Comparison of ENCODE assay signal across 16 cellular contexts in the genomic region with DNA sequence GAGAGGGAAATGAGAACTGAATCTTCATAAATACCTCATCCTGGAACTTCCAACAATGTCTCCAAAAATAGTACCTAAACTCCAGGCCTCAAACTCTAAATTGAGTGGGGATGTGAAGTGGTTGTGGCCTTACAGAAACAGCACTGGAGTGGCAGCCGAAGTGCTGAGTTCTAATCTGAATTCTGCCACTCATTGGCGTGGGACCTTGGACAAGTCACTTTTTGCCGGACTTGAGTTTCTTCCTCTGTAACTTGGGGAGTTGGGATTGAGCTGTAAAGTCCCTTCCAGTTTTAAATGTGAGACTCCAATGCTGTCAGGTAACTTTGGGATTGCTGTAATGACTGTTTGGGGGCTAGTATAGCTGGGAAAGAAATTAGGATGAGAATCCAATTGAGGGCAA. TPM values are rescaled to one million over a fixed set of nuclear protein-coding genes. Genes with fewer than 3 reads are reported as not detected.
DNase-seq lines count a peak whose midpoint lies in the region; ATAC-seq and TF ChIP-seq lines count a peak whose summit lies in the region.
"Had no signal": no experiment of that assay in that cellular context is flagged by ENCODE, and none has a peak within 500 bp of the region (broad histone marks: within the 10 kb centered on the region; RNA-seq: fewer than 3 reads in every experiment).

No MANE protein-coding gene starts in this region.

- H3K27me3 ChIP-seq in OCI-LY1 (ENCODE audit: insufficient read depth, low read length), result no peaks in the 10 kb centered on the region
- no peaks in the 10 kb centered on the region for H3K27me3 ChIP-seq in spleen (replicated peaks in 1 of 7)
- H3K27me3 ChIP-seq in SK-N-SH (ENCODE audit: insufficient read depth), result no peaks in the 10 kb centered on the region
- H3K27me3 ChIP-seq: heart left ventricle had no signal

- TF ChIP-seq CTCF in OCI-LY1 (IDR thresholded peaks at IDR 0.05; ENCODE audit: low read length) (no peak), spleen (IDR thresholded peaks at IDR 0.05 in 8 of 11, conservative IDR thresholded peaks at IDR 0.05 in 3 of 11) (no peak), SK-N-SH (IDR thresholded peaks at IDR 0.05) (no peak)

- intact Hi-C loops in dendritic cell treated with granulocyte-macrophage colony-stimulating factor and Interleukin-4, amounts not matched to agents 40 ng/mL and 50 ng/mL, for 4 days (cut with micrococcal nuclease), result loop anchor here (2.0 to 5.0 kb wide), 2 partner anchors 56 to 113 kb away; a partner anchor contains a TSS
- intact Hi-C loops in spleen (cut with DNase I; ENCODE audit: low total_unique reads), result loop anchor here (5.0 kb wide), 2 partner anchors 53 to 228 kb away; no protein-coding TSS in a partner anchor

- H3K4me3 ChIP-seq in OCI-LY1 (ENCODE audit: low read depth, low read length, poor library complexity, severe bottlenecking) (no peak overlapping the region), spleen (no peak overlapping the region), SK-N-SH (ENCODE audit: low read depth in 2 of 2, low read length in 1 of 2) (no peak overlapping the region)
- H3K4me3 ChIP-seq: heart left ventricle had no signal

- H3K4me1 ChIP-seq in OCI-LY1 (ENCODE audit: insufficient read depth, low read length, severe bottlenecking) (peaks cover 99% of the 10 kb centered on the region), spleen (peaks cover 44 to 89% (median 72%) of the 10 kb centered on the region in 6 donors), SK-N-SH (ENCODE audit: control insufficient read depth in 1 of 2, insufficient read depth in 2 of 2, low read depth in 1 of 2, low read length in 1 of 2) (peaks cover 12 to 29% of the 10 kb centered on the region in 2 experiments)

- H3K9me2 ChIP-seq in OCI-LY1 (ENCODE audit: low read depth, low read length) (no peaks in the 10 kb centered on the region), SK-N-SH (no peaks in the 10 kb centered on the region)

- peaks cover 20% of the 10 kb centered on the region for H3K36me3 Mint-ChIP-seq in T-helper 1 cell treated with Interleukin-12 subunit alpha and Interleukin-12 subunit beta and Interleukin-4 antibody, amounts not matched to agents 30 μg/mL and 1 μg/mL, for 36 hours (ENCODE audit: low read depth)
- no peaks in the 10 kb centered on the region for H3K36me3 Mint-ChIP-seq in dendritic cell treated with granulocyte-macrophage colony-stimulating factor and Interleukin-4, amounts not matched to agents 40 ng/mL and 50 ng/mL, for 4 days (ENCODE audit: low read depth)

- H3K36me3 ChIP-seq in OCI-LY1 (ENCODE audit: insufficient read depth, low read length) (no peaks in the 10 kb centered on the region; the same call in 1 of the 2 replicates), spleen (peaks cover 0 to 4% (median 0%) of the 10 kb centered on the region in 6 donors), SK-N-SH (replicated peaks in 1 of 2; ENCODE audit: control insufficient read depth in 1 of 2, insufficient read depth in 2 of 2, low read length in 1 of 2) (no peaks in the 10 kb centered on the region)

- H3K9me3 Mint-ChIP-seq in T-helper 1 cell treated with Interleukin-12 subunit alpha and Interleukin-12 subunit beta and Interleukin-4 antibody, amounts not matched to agents 30 μg/mL and 1 μg/mL, for 36 hours, result no peaks in the 10 kb centered on the region
- H3K9me3 Mint-ChIP-seq in dendritic cell treated with granulocyte-macrophage colony-stimulating factor and Interleukin-4, amounts not matched to agents 40 ng/mL and 50 ng/mL, for 4 days, result no peaks in the 10 kb centered on the region

- TF ChIP-seq POLR2A in spleen (IDR thresholded peaks at IDR 0.05), result no peak

- WGBS in spleen, 5 donors, result 86 to 96% (median 92%) methylated on average over 3 of the region's 3 CpGs
- 98% methylated on average over 3 of the region's 3 CpGs for WGBS in SK-N-SH (ENCODE audit: low lambda C conversion rate)

- no peak for TF ChIP-seq RAD21 in SK-N-SH (IDR thresholded peaks at IDR 0.05; ENCODE audit: low read length)

- no peaks in the 10 kb centered on the region for H3K9me3 ChIP-seq in OCI-LY1 (ENCODE audit: low read length)
- H3K9me3 ChIP-seq in spleen, result no peaks in the 10 kb centered on the region
- H3K9me3 ChIP-seq in SK-N-SH, result no peaks in the 10 kb centered on the region
- H3K9me3 ChIP-seq: heart left ventricle had no signal

- H3K27ac ChIP-seq in OCI-LY1 (ENCODE audit: low read depth, low read length, poor library complexity, severe bottlenecking) (peak overlapping the region; percentile 96), spleen (peak overlapping the region in 6 of 8 donors; percentile 55 to 88 (median 83)), SK-N-SH (ENCODE audit: low read depth in 2 of 2, low read length in 1 of 2) (no peak overlapping the region)

- H3F3A ChIP-seq in OCI-LY1 (ENCODE audit: insufficient read depth, low read length), result peaks cover 18% of the 10 kb centered on the region; the same call in 1 of the 2 replicates
- peaks cover 3% of the 10 kb centered on the region for H3F3A ChIP-seq in SK-N-SH (replicated peaks; ENCODE audit: insufficient read depth)

- H3K4me1 Mint-ChIP-seq in T-helper 1 cell treated with Interleukin-12 subunit alpha and Interleukin-12 subunit beta and Interleukin-4 antibody, amounts not matched to agents 30 μg/mL and 1 μg/mL, for 36 hours (ENCODE audit: low read depth), result peaks cover 67% of the 10 kb centered on the region
- H3K4me1 Mint-ChIP-seq in dendritic cell treated with granulocyte-macrophage colony-stimulating factor and Interleukin-4, amounts not matched to agents 40 ng/mL and 50 ng/mL, for 4 days (ENCODE audit: low read depth), result peaks cover 79% of the 10 kb centered on the region

- TF ChIP-seq EP300 in SK-N-SH (IDR thresholded peaks at IDR 0.05; ENCODE audit: borderline replicate concordance in 1 of 2, low read depth in 1 of 2, low read length in 1 of 2), result no peak

- H3K79me2 ChIP-seq in OCI-LY1 (ENCODE audit: insufficient read depth, low read length) (no peaks in the 10 kb centered on the region), SK-N-SH (ENCODE audit: insufficient read depth) (no peaks in the 10 kb centered on the region)

- peaks cover 4% of the 10 kb centered on the region for H3K27me3 Mint-ChIP-seq in T-helper 1 cell treated with Interleukin-12 subunit alpha and Interleukin-12 subunit beta and Interleukin-4 antibody, amounts not matched to agents 30 μg/mL and 1 μg/mL, for 36 hours (ENCODE audit: low read depth)
- no peaks in the 10 kb centered on the region for H3K27me3 Mint-ChIP-seq in dendritic cell treated with granulocyte-macrophage colony-stimulating factor and Interleukin-4, amounts not matched to agents 40 ng/mL and 50 ng/mL, for 4 days

- H3K4me3 Mint-ChIP-seq in T-helper 1 cell treated with Interleukin-12 subunit alpha and Interleukin-12 subunit beta and Interleukin-4 antibody, amounts not matched to agents 30 μg/mL and 1 μg/mL, for 36 hours, result no peak overlapping the region
- H3K4me3 Mint-ChIP-seq in dendritic cell treated with granulocyte-macrophage colony-stimulating factor and Interleukin-4, amounts not matched to agents 40 ng/mL and 50 ng/mL, for 4 days, result no peak overlapping the region

- H3K9ac ChIP-seq in OCI-LY1 (ENCODE audit: low read length), result peak overlapping the region; percentile 65; the same call in 1 of the 2 replicates
- no peak overlapping the region for H3K9ac ChIP-seq in SK-N-SH

- POLR2A ChIA-PET in SK-N-SH (lab: Yijun Ruan, JAX), result no interaction called here

- ATAC-seq in HG02763 (IDR thresholded peaks at IDR 0.05; ENCODE audit: unreplicated experiment), result no peak
- ATAC-seq: heart left ventricle, Panc1 had no signal

- DNase-seq in T-helper 1 cell, result no peak
- DNase-seq in spleen, result peak; percentile 13
- no peak for DNase-seq in nucleus accumbens (lab: John Stamatoyannopoulos, UW)
- DNase-seq in SK-N-SH, result no peak
- DNase-seq: cerebellar nuclear complex; Karpas-422; NCI-H2029; NCI-H524; stimulated activated CD4-positive, alpha-beta T cell treated with anti-CD3 and anti-CD28 coated beads, Interleukin-4, amount 100 ng/mL, for 24 hours; T-helper 9 cell had no signal

- no peak overlapping the region for H2AFZ ChIP-seq in OCI-LY1 (ENCODE audit: low read length)
- no peak overlapping the region for H2AFZ ChIP-seq in SK-N-SH (ENCODE audit: low read depth)

- CTCF ChIA-PET in SK-N-SH (lab: Yijun Ruan, JAX), result interaction anchor here (1.1 to 8.5 kb wide), 7 partner anchors 12 to 261 kb away, joined by 3 to 153 read pairs (median 9); a partner anchor contains a TSS

- H3K27ac Mint-ChIP-seq in T-helper 1 cell treated with Interleukin-12 subunit alpha and Interleukin-12 subunit beta and Interleukin-4 antibody, amounts not matched to agents 30 μg/mL and 1 μg/mL, for 36 hours, result peak overlapping the region; percentile 43
- H3K27ac Mint-ChIP-seq in dendritic cell treated with granulocyte-macrophage colony-stimulating factor and Interleukin-4, amounts not matched to agents 40 ng/mL and 50 ng/mL, for 4 days, result peak overlapping the region; percentile 98

- H3K4me2 ChIP-seq in OCI-LY1 (ENCODE audit: low read length), result no peak overlapping the region; the same call in 1 of the 2 replicates
- no peak overlapping the region for H3K4me2 ChIP-seq in SK-N-SH

- H4K20me1 ChIP-seq in OCI-LY1 (ENCODE audit: insufficient read depth, low read length), result no peaks in the 10 kb centered on the region
- H4K20me1 ChIP-seq in SK-N-SH (ENCODE audit: insufficient read depth), result no peaks in the 10 kb centered on the region

TF ChIP-seq in SK-N-SH, 30 proteins besides CTCF, POLR2A, EP300 and RAD21:
- TF ChIP-seq MEF2A (IDR thresholded peaks at IDR 0.05; ENCODE audit: borderline replicate concordance, low read depth) (no peak), ELF1 (IDR thresholded peaks at IDR 0.05) (no peak), YY1 (IDR thresholded peaks at IDR 0.05; ENCODE audit: low read depth) (no peak), FOSL2 (IDR thresholded peaks at IDR 0.05; ENCODE audit: borderline replicate concordance, low read depth) (no peak), CHD2 (IDR thresholded peaks at IDR 0.05; ENCODE audit: low read length, partially characterized antibody) (no peak)

RNA-seq across cellular contexts. Expression of a gene that starts 10.1 kb away (rescaled TPM):
- 100 to 1,000 TPM; 109 to 256 (median 145) TPM for total RNA-seq in spleen
- 100 to 1,000 TPM; 295 to 356 (median 353) TPM for polyA plus RNA-seq in spleen
- 489 and 501 TPM in 2 replicates for polyA plus RNA-seq in SK-N-SH (2012; rRNA removed)
- polyA plus RNA-seq in SK-N-SH (2012; cell fraction: cytosol; rRNA removed), result 524 and 758 TPM in 2 replicates
- 94.9 and 167 TPM in 2 replicates for polyA plus RNA-seq in SK-N-SH (2012; cell fraction: nucleus; rRNA removed)

RNA-seq across cellular contexts. Expression of a gene that starts 59.6 kb away (rescaled TPM):
- total RNA-seq in spleen, result 10 to 100 TPM; 16.9 to 77.9 (median 36.1) TPM
- polyA plus RNA-seq in spleen, result 10 to 100 TPM; 25.5 to 33.1 (median 27.7) TPM
- 0.72 and 1.0 TPM in 2 replicates for polyA plus RNA-seq in SK-N-SH (2012; rRNA removed)
- 0.58 and 0.64 TPM in 2 replicates for polyA plus RNA-seq in SK-N-SH (2012; cell fraction: cytosol; rRNA removed)
- polyA plus RNA-seq in SK-N-SH (2012; cell fraction: nucleus; rRNA removed), result 2.2 and 2.5 TPM in 2 replicates

Comparison
In these comparisons a context has a peak if more than half of its experiments do, and no peak if none do; other contexts are left out.
1. H3K27ac ChIP-seq: peak in OCI-LY1 (single experiment) and spleen (6 of 8); none in SK-N-SH (0 of 2).
2. RNA of a gene that starts 59.6 kb away (polyA plus RNA-seq): 25.5 to 33.1 TPM in spleen; 0.58 to 2.5 TPM in SK-N-SH; every median in the first group is over 4 times any median in the second.